In genomic region chr10:307659-308058, GRCh38 we compare ENCODE assay signal across 27 cellular contexts.
A peak's percentile ranks its signal among the peaks of the same experiment; 100 is the strongest.
DNase-seq lines count a peak whose midpoint lies in the region; ATAC-seq and TF ChIP-seq lines count a peak whose summit lies in the region.
"Had no signal": no experiment of that assay in that cellular context is flagged by ENCODE, and none has a peak within 500 bp of the region (broad histone marks: within the 10 kb centered on the region; RNA-seq: fewer than 3 reads in every experiment).

No MANE protein-coding gene starts in this region.

- no peaks in the 10 kb centered on the region for H3K27me3 ChIP-seq in A673 (replicated peaks; ENCODE audit: insufficient read depth, low read depth, low read length, poor library complexity)
- H3K27me3 ChIP-seq in OCI-LY1 (ENCODE audit: insufficient read depth, low read length) = no peaks in the 10 kb centered on the region
- H3K27me3 ChIP-seq: BE2C, foreskin keratinocyte, hepatocyte, testis, vagina had no signal

- H3K27ac Mint-ChIP-seq in dendritic cell treated with granulocyte-macrophage colony-stimulating factor and Interleukin-4, amounts not matched to agents 40 ng/mL and 50 ng/mL, for 4 days = peak overlapping the region; percentile 28
- H3K27ac Mint-ChIP-seq in nephron = peak overlapping the region; percentile 73 to 91 (median 87)
- H3K27ac Mint-ChIP-seq: activated CD4-positive, alpha-beta T cell treated with anti-CD3 and anti-CD28 coated beads, Interleukin-2, amount 10 ng/mL, durations not matched to agents 7 days and 5 days; activated naive CD4-positive, alpha-beta T cell treated with anti-CD3 and anti-CD28 coated beads, Interleukin-2, amount 50 U/mL, for 24 hours; activated T-helper 1 cell treated with anti-CD3 and anti-CD28 coated beads, Interleukin-12 subunit alpha, Interleukin-12 subunit beta, Interleukin-2, Interleukin-4 antibody, amounts not matched to agents 30 ng/mL and 10 ng/mL and 1 ng/mL, durations not matched to agents 14 hours and 24 hours and 36 hours had no signal

- H3K4me2 ChIP-seq in OCI-LY1 (ENCODE audit: low read length) = peak overlapping the region; percentile 69
- H3K4me2 ChIP-seq: A549 had no signal

- H3K4me3 ChIP-seq in A673 (ENCODE audit: low read depth, low read length, poor library complexity, severe bottlenecking) (no peak overlapping the region), OCI-LY1 (ENCODE audit: low read depth, low read length, poor library complexity, severe bottlenecking) (peak overlapping the region; percentile 26)
- H3K4me3 ChIP-seq: A549, hepatocyte, mucosa of descending colon, prostate gland, testis, vagina had no signal

- no peak overlapping the region for H2AFZ ChIP-seq in OCI-LY1 (ENCODE audit: low read length)
- H2AFZ ChIP-seq: hepatocyte had no signal

- no peaks in the 10 kb centered on the region for H3K9me3 Mint-ChIP-seq in dendritic cell treated with granulocyte-macrophage colony-stimulating factor and Interleukin-4, amounts not matched to agents 40 ng/mL and 50 ng/mL, for 4 days
- no peaks in the 10 kb centered on the region for H3K9me3 Mint-ChIP-seq in nephron
- H3K9me3 Mint-ChIP-seq: activated CD4-positive, alpha-beta T cell treated with anti-CD3 and anti-CD28 coated beads, Interleukin-2, amount 10 ng/mL, durations not matched to agents 7 days and 5 days; activated naive CD4-positive, alpha-beta T cell treated with anti-CD3 and anti-CD28 coated beads, Interleukin-2, amount 50 U/mL, for 24 hours; activated T-helper 1 cell treated with anti-CD3 and anti-CD28 coated beads, Interleukin-12 subunit alpha, Interleukin-12 subunit beta, Interleukin-2, Interleukin-4 antibody, amounts not matched to agents 30 ng/mL and 10 ng/mL and 1 ng/mL, durations not matched to agents 14 hours and 24 hours and 36 hours; immature natural killer cell had no signal

- H3K36me3 Mint-ChIP-seq in dendritic cell treated with granulocyte-macrophage colony-stimulating factor and Interleukin-4, amounts not matched to agents 40 ng/mL and 50 ng/mL, for 4 days (ENCODE audit: low read depth) = no peaks in the 10 kb centered on the region
- H3K36me3 Mint-ChIP-seq in nephron (ENCODE audit: low read depth) = peaks cover 26% of the 10 kb centered on the region

- H3K36me3 ChIP-seq in A673 (ENCODE audit: insufficient read depth, low read length, poor library complexity, severe bottlenecking) = no peaks in the 10 kb centered on the region
- peaks cover 64% of the 10 kb centered on the region for H3K36me3 ChIP-seq in OCI-LY1 (ENCODE audit: insufficient read depth, low read length)
- H3K36me3 ChIP-seq: BE2C, prostate gland had no signal

- no peaks in the 10 kb centered on the region for H3K27me3 Mint-ChIP-seq in dendritic cell treated with granulocyte-macrophage colony-stimulating factor and Interleukin-4, amounts not matched to agents 40 ng/mL and 50 ng/mL, for 4 days
- H3K27me3 Mint-ChIP-seq in nephron (ENCODE audit: low read depth) = no peaks in the 10 kb centered on the region
- H3K27me3 Mint-ChIP-seq: activated CD4-positive, alpha-beta T cell treated with anti-CD3 and anti-CD28 coated beads, Interleukin-2, amount 10 ng/mL, durations not matched to agents 7 days and 5 days had no signal

- H3K4me1 ChIP-seq in A673 (ENCODE audit: insufficient read depth, low read length, poor library complexity, severe bottlenecking) (peaks cover 25% of the 10 kb centered on the region), OCI-LY1 (ENCODE audit: insufficient read depth, low read length, severe bottlenecking) (peaks cover 80% of the 10 kb centered on the region)
- H3K4me1 ChIP-seq: BE2C, foreskin keratinocyte, prostate gland, vagina had no signal

- no TSS peak for BruUV-seq in A673 (replicated peaks; lab: Mats Ljungman, UMichigan)

- ATAC-seq in HG03045 (IDR thresholded peaks at IDR 0.05; ENCODE audit: unreplicated experiment) = no peak
- ATAC-seq: A549, foreskin keratinocyte, Right ventricle myocardium inferior had no signal

- TF ChIP-seq CTCF in A673 (conservative IDR thresholded peaks at IDR 0.05; ENCODE audit: low read depth, low read length) (no peak), OCI-LY1 (IDR thresholded peaks at IDR 0.05; ENCODE audit: low read length) (no peak), nephron (IDR thresholded peaks at IDR 0.05; ENCODE audit: unreplicated experiment in 3 of 3) (no peak)

- no peaks in the 10 kb centered on the region for H4K20me1 ChIP-seq in OCI-LY1 (ENCODE audit: insufficient read depth, low read length)

- POLR2A ChIA-PET in A673 (lab: Charles Lee; ENCODE audit: low non-redundant PET) = no interaction called here

- intact Hi-C loops in A673 (cut with micrococcal nuclease; ENCODE audit: unreplicated experiment) = no loop called here
- intact Hi-C loops in dendritic cell treated with granulocyte-macrophage colony-stimulating factor and Interleukin-4, amounts not matched to agents 40 ng/mL and 50 ng/mL, for 4 days (cut with micrococcal nuclease) = no loop called here

- peak overlapping the region; percentile 87 for H3K9ac ChIP-seq in OCI-LY1 (ENCODE audit: low read length)

- peaks cover 3% of the 10 kb centered on the region; the same call in 1 of the 2 replicates for H3F3A ChIP-seq in OCI-LY1 (ENCODE audit: insufficient read depth, low read length)

- CTCF ChIA-PET in A673 (lab: Charles Lee) = no interaction called here

- H3K9me3 ChIP-seq in A673 (ENCODE audit: low read depth, low read length, poor library complexity, severe bottlenecking) (no peaks in the 10 kb centered on the region), OCI-LY1 (ENCODE audit: low read length) (no peaks in the 10 kb centered on the region)
- H3K9me3 ChIP-seq: A549, BE2C, mucosa of descending colon, prostate gland, testis, vagina had no signal

- no peak overlapping the region for H3K4me3 Mint-ChIP-seq in dendritic cell treated with granulocyte-macrophage colony-stimulating factor and Interleukin-4, amounts not matched to agents 40 ng/mL and 50 ng/mL, for 4 days
- H3K4me3 Mint-ChIP-seq in nephron = no peak overlapping the region
- H3K4me3 Mint-ChIP-seq: activated CD4-positive, alpha-beta T cell treated with anti-CD3 and anti-CD28 coated beads, Interleukin-2, amount 10 ng/mL, durations not matched to agents 7 days and 5 days; activated naive CD4-positive, alpha-beta T cell treated with anti-CD3 and anti-CD28 coated beads, Interleukin-2, amount 50 U/mL, for 24 hours; activated T-helper 1 cell treated with anti-CD3 and anti-CD28 coated beads, Interleukin-12 subunit alpha, Interleukin-12 subunit beta, Interleukin-2, Interleukin-4 antibody, amounts not matched to agents 30 ng/mL and 10 ng/mL and 1 ng/mL, durations not matched to agents 14 hours and 24 hours and 36 hours had no signal

- H3K4me1 Mint-ChIP-seq in dendritic cell treated with granulocyte-macrophage colony-stimulating factor and Interleukin-4, amounts not matched to agents 40 ng/mL and 50 ng/mL, for 4 days (ENCODE audit: low read depth) = no peaks in the 10 kb centered on the region
- peaks cover 31% of the 10 kb centered on the region for H3K4me1 Mint-ChIP-seq in nephron
- H3K4me1 Mint-ChIP-seq: activated naive CD4-positive, alpha-beta T cell treated with anti-CD3 and anti-CD28 coated beads, Interleukin-2, amount 50 U/mL, for 24 hours had no signal

- no peaks in the 10 kb centered on the region for H3K9me2 ChIP-seq in OCI-LY1 (ENCODE audit: low read depth, low read length)

- DNase-seq in A673 (ENCODE audit: low spot score) (no peak), middle frontal gyrus (ENCODE audit: extremely low spot score, low spot score) (no peak), NCI-H1417 treated with DMSO at 0.1 percent for 48 hours (lab: John Stamatoyannopoulos, UW) (no peak), HCEC 1CT (no peak)
- DNase-seq: activated CD4-positive, alpha-beta T cell treated with anti-CD3 and anti-CD28 coated beads, Interleukin-2, amount 10 ng/mL, durations not matched to agents 7 days and 5 days; BE2C; DMS79; effector CD8-positive, alpha-beta T cell; foreskin keratinocyte; immature natural killer cell; mucosa of descending colon; NCI-H1105 treated with DMSO at 0.1 percent for 48 hours; NCI-H2029 treated with DMSO at 0.1 percent for 48 hours; NCI-H446; testis had no signal

- peak overlapping the region; percentile 81 for H3K27ac ChIP-seq in A673 (ENCODE audit: low read depth, low read length, poor library complexity, severe bottlenecking)
- peak overlapping the region; percentile 100 for H3K27ac ChIP-seq in OCI-LY1 (ENCODE audit: low read depth, low read length, poor library complexity, severe bottlenecking)
- H3K27ac ChIP-seq: A549, foreskin keratinocyte, hepatocyte, prostate gland, testis, vagina, VCaP had no signal

- no peaks in the 10 kb centered on the region for H3K79me2 ChIP-seq in OCI-LY1 (ENCODE audit: insufficient read depth, low read length)
- H3K79me2 ChIP-seq: hepatocyte had no signal
